Comparison of ENCODE assay signal across 8 cellular contexts in genomic region chr12:122653291-122653690, GRCh38. TPM values are rescaled to one million over a fixed set of nuclear protein-coding genes. Genes with fewer than 3 reads are reported as not detected.
"Had no signal": no experiment of that assay in that cellular context is flagged by ENCODE, and none has a peak within 500 bp of the region (broad histone marks: within the 10 kb centered on the region; RNA-seq: fewer than 3 reads in every experiment).

No MANE protein-coding gene starts in this region.

RNA-seq across cellular contexts. Expression of gene HCAR2, which starts 49.9 kb away (rescaled TPM):
- total RNA-seq: OCI-LY7, PC-3, Peyer's patch, RPMI7951, SJCRH30, SJSA1, SK-MEL-5 had no signal
- polyA plus RNA-seq: SK-N-SH had no signal
